In the genomic region with DNA sequence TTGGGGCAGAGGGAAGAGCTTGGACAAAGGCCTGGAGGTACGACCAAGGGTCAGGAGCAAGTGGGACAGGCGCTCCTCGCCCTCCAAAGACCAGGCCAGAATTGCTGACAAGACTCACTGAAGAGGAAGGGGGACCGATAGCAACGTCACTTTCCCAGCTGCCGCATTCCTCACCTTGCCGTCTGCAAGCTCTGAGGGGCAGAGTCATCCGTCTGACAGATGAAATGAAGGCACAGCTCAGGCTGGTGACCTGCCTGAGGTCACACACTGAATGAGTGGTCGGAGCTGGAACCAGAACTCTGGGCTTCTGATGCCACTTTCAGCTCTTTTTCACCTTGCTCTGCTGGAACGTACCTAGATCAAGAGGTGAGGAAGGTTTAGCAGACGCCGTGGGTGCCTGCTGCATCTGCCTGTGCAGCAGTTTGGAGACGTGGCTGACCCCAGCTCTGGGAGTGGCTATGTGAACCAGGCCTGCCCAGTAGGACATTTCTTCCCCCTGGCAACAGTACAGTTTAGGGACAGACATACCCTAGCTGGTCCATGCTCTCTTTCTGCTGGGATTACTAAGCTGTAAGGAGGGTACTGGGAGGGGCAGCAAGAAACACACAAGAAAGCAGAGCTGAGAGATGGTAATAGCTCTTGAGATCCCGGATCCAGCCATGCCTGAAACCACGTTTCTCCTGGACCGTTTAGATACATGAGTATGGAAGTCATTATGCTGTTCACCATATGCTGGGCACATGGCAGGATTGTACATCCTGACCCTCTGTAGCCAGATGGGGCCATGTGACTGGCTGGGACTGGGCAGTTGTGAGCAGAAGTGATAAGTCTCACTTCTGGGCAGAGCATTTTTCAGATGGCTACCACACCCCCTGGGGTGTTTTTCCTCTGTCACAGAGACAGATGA, we compare ENCODE assay signal across 16 cellular contexts. TPM values are rescaled to one million over a fixed set of nuclear protein-coding genes. Genes with fewer than 3 reads are reported as not detected.
A peak's percentile ranks its signal among the peaks of the same experiment; 100 is the strongest.
DNase-seq lines count a peak whose midpoint lies in the region; ATAC-seq, FAIRE-seq and TF ChIP-seq lines count a peak whose summit lies in the region.
"Had no signal": no experiment of that assay in that cellular context is flagged by ENCODE, and none has a peak within 500 bp of the region (broad histone marks: within the 10 kb centered on the region; RNA-seq: fewer than 3 reads in every experiment).

No MANE protein-coding gene starts in this region.

- no peaks in the 10 kb centered on the region for H3K79me2 ChIP-seq in H1 (ENCODE audit: control insufficient read depth in 1 of 2, insufficient read depth in 2 of 2, low read length in 2 of 2)

- intact Hi-C loops in CD4-positive, alpha-beta T cell (cut with DNase I, micrococcal nuclease): no loop called here

- no peak for TF ChIP-seq RAD21 in H1 (IDR thresholded peaks at IDR 0.05 in 1 of 2, conservative IDR thresholded peaks at IDR 0.05 in 1 of 2; ENCODE audit: low read depth in 2 of 2, low read length in 2 of 2)

- no peak overlapping the region for H3K4me3 Mint-ChIP-seq in CD4-positive, alpha-beta T cell
- H3K4me3 Mint-ChIP-seq in type B pancreatic cell: no peak overlapping the region
- H3K4me3 Mint-ChIP-seq: nephron had no signal

- peaks cover 33% of the 10 kb centered on the region for H3K36me3 Mint-ChIP-seq in CD4-positive, alpha-beta T cell (ENCODE audit: low read depth)
- no peaks in the 10 kb centered on the region for H3K36me3 Mint-ChIP-seq in type B pancreatic cell

- peak overlapping the region; percentile 18; the same call in 1 of the 2 replicates for H2BK15ac ChIP-seq in H1 (ENCODE audit: low read length)

- no peak for TF ChIP-seq POLR2A in H1 (IDR thresholded peaks at IDR 0.05; ENCODE audit: control extremely low read depth in 1 of 2, low read depth in 2 of 2, low read length in 2 of 2)

- peak overlapping the region; percentile 31; the same call in 1 of the 2 replicates for H2BK12ac ChIP-seq in H1 (ENCODE audit: low read depth, low read length)

- H3K14ac ChIP-seq in H1 (ENCODE audit: insufficient read length): no peak overlapping the region

- peaks cover 78% of the 10 kb centered on the region for H3K4me1 Mint-ChIP-seq in CD4-positive, alpha-beta T cell (ENCODE audit: low read depth)
- H3K4me1 Mint-ChIP-seq in type B pancreatic cell (ENCODE audit: unreplicated experiment): peaks cover 19% of the 10 kb centered on the region

- H3K27ac Mint-ChIP-seq in CD4-positive, alpha-beta T cell: peak overlapping the region; percentile 93
- no peak overlapping the region for H3K27ac Mint-ChIP-seq in type B pancreatic cell
- H3K27ac Mint-ChIP-seq: nephron had no signal

- no peak overlapping the region for H3K4ac ChIP-seq in H1 (replicated peaks; ENCODE audit: insufficient read length, low read depth, low read length)

- no peak overlapping the region for H3K18ac ChIP-seq in H1 (ENCODE audit: extremely low read depth, low read length)

- no peaks in the 10 kb centered on the region for H3K27me3 Mint-ChIP-seq in CD4-positive, alpha-beta T cell
- peaks cover 3% of the 10 kb centered on the region for H3K27me3 Mint-ChIP-seq in type B pancreatic cell

- H4K91ac ChIP-seq in H1 (replicated peaks; ENCODE audit: insufficient read length, low read length): no peak overlapping the region

- H3K56ac ChIP-seq in H1 (replicated peaks; ENCODE audit: insufficient read length, low read depth, low read length): no peak overlapping the region

- no peaks in the 10 kb centered on the region for H3K36me3 ChIP-seq in H1 (ENCODE audit: control insufficient read depth in 2 of 4, insufficient read depth in 4 of 4, low read length in 3 of 4)

- FAIRE-seq in H1 (lab: Jason Lieb, UNC): no peak

- no peak overlapping the region for H3K23ac ChIP-seq in H1 (ENCODE audit: insufficient read length)

- no peak overlapping the region for H2BK120ac ChIP-seq in H1 (replicated peaks; ENCODE audit: low read depth, low read length)

- no peak overlapping the region for H4K8ac ChIP-seq in H1 (ENCODE audit: extremely low read depth, insufficient read depth, low read length)

- no peak overlapping the region for H2AFZ ChIP-seq in H1 (ENCODE audit: low read length)

- no peak overlapping the region for H3K27ac ChIP-seq in CD4-positive, alpha-beta T cell (ENCODE audit: low read depth, low read length)
- no peak overlapping the region for H3K27ac ChIP-seq in H1 (ENCODE audit: low read depth, low read length)
- H3K27ac ChIP-seq: dorsolateral prefrontal cortex had no signal

- no peaks in the 10 kb centered on the region for H3K79me1 ChIP-seq in H1 (ENCODE audit: low read depth, low read length)

- H3K9me3 ChIP-seq in CD4-positive, alpha-beta T cell (ENCODE audit: control insufficient read depth, low read length): no peaks in the 10 kb centered on the region
- H3K9me3 ChIP-seq in H1 (ENCODE audit: insufficient read depth in 2 of 2, low read depth in 1 of 2, low read length in 1 of 2): no peaks in the 10 kb centered on the region

- ATAC-seq in CD4-positive, alpha-beta T cell (ENCODE audit: poor library complexity): no peak
- ATAC-seq in HG03565 (IDR thresholded peaks at IDR 0.05; ENCODE audit: unreplicated experiment) (no peak), HG03045 (IDR thresholded peaks at IDR 0.05; ENCODE audit: unreplicated experiment) (no peak)
- ATAC-seq: left ventricle myocardium superior had no signal

- no peaks in the 10 kb centered on the region; the same call in 1 of the 2 replicates for H3K23me2 ChIP-seq in H1 (ENCODE audit: low read depth, low read length)

- POLR2A ChIA-PET in CD4-positive, alpha-beta T cell (lab: Charles Lee): interaction anchor here (1.0 to 1.4 kb wide), 7 partner anchors 10 to 222 kb away, joined by 3 to 4 read pairs (median 4); a partner anchor contains a TSS
- POLR2A ChIA-PET in H1 (lab: Charles Lee; ENCODE audit: partially characterized antibody): no interaction called here

- H4K5ac ChIP-seq in H1 (ENCODE audit: insufficient read length, low read depth, low read length): no peak overlapping the region

- 88% methylated on average over 16 of the region's 16 CpGs; no CpG with 5 or more reads in 1 of the 2 experiments for WGBS in H1 (ENCODE audit: extremely low coverage in 1 of 2, insufficient coverage in 1 of 2, insufficient read length in 1 of 2, insufficient replicate concordance in 2 of 2, low coverage in 1 of 2, low lambda C conversion rate in 2 of 2, missing lambda C conversion rate in 1 of 2), 2 experiments

- peaks cover 0 to 2% of the 10 kb centered on the region in 2 experiments for H4K20me1 ChIP-seq in H1 (replicated peaks in 1 of 2; ENCODE audit: control insufficient read depth in 1 of 2, insufficient read depth in 2 of 2, low read length in 2 of 2)

- peak overlapping the region; percentile 10; the same call in 1 of the 2 replicates for H2AK5ac ChIP-seq in H1 (ENCODE audit: low read depth, low read length)

- H3K4me3 ChIP-seq in AG10803 (ENCODE audit: low read length) (no peak overlapping the region), H1 (ENCODE audit: extremely low read depth in 1 of 4, insufficient read depth in 2 of 4, low read depth in 3 of 4, low read length in 4 of 4) (no peak overlapping the region)
- H3K4me3 ChIP-seq: dorsolateral prefrontal cortex had no signal

- no peak overlapping the region for H3K9ac ChIP-seq in H1 (replicated peaks in 1 of 4; ENCODE audit: extremely low read depth in 1 of 4, low read depth in 3 of 4, low read length in 3 of 4)

- H2BK20ac ChIP-seq in H1 (ENCODE audit: low read length): no peak overlapping the region

- DNase-seq in AG10803 (ENCODE audit: low read depth) (peak; percentile 29), RPMI7951 (ENCODE audit: low read depth) (peak; percentile 53), H1 (ENCODE audit: low read depth in 1 of 2, low spot score in 2 of 2) (no peak), type B pancreatic cell (ENCODE audit: extremely low spot score, unreplicated experiment) (no peak)
- no peak for DNase-seq in CD4-positive, alpha-beta T cell
- no peak for DNase-seq in activated CD8-positive, alpha-beta memory T cell treated with anti-CD3 and anti-CD28 coated beads, Interleukin-2, amount 50 U/mL, for 48 hours
- DNase-seq: dorsolateral prefrontal cortex; hypothalamus; NCI-H1694 treated with DMSO at 0.1 percent for 48 hours; NCI-H526; retina; stimulated activated CD4-positive, alpha-beta T cell treated with anti-CD3 and anti-CD28 coated beads, Interleukin-4, amount 100 ng/mL, for 1 hour had no signal

- no peaks in the 10 kb centered on the region for H3K9me3 Mint-ChIP-seq in CD4-positive, alpha-beta T cell
- H3K9me3 Mint-ChIP-seq in type B pancreatic cell: no peaks in the 10 kb centered on the region

- H3K4me2 ChIP-seq in H1 (ENCODE audit: insufficient read depth in 1 of 2, low read depth in 2 of 2, low read length in 2 of 2): no peak overlapping the region

- peaks cover 0 to 2% (median 0%) of the 10 kb centered on the region in 4 experiments; a peak in 1 of 7 replicates for H3K4me1 ChIP-seq in H1 (replicated peaks in 1 of 4; ENCODE audit: control insufficient read depth in 3 of 4, insufficient read depth in 4 of 4, low read length in 3 of 4)

- no peak for TF ChIP-seq EP300 in H1 (IDR thresholded peaks at IDR 0.05; ENCODE audit: borderline replicate concordance in 1 of 2, low read depth in 2 of 2, low read length in 2 of 2)

- H2BK5ac ChIP-seq in H1 (ENCODE audit: low read depth, low read length): no peak overlapping the region

- no peaks in the 10 kb centered on the region for H3K27me3 ChIP-seq in CD4-positive, alpha-beta T cell (ENCODE audit: control insufficient read depth, insufficient read depth, low read length)
- H3K27me3 ChIP-seq in H1 (replicated peaks in 1 of 4; ENCODE audit: control insufficient read depth in 3 of 4, extremely low read depth in 1 of 4, insufficient read depth in 3 of 4, low read length in 3 of 4): no peaks in the 10 kb centered on the region; a peak in 1 of 7 replicates

- CTCF ChIA-PET in CD4-positive, alpha-beta T cell (lab: Charles Lee): interaction anchor here (0.8 to 2.3 kb wide), 3 partner anchors 78 to 274 kb away, joined by 3 to 8 read pairs (median 4); no protein-coding TSS in a partner anchor
- CTCF ChIA-PET in H1 (lab: Charles Lee; ENCODE audit: partially characterized antibody): interaction anchor here (0.6 to 2.1 kb wide), 13 partner anchors 9 to 541 kb away, joined by 3 to 7 read pairs (median 3); no protein-coding TSS in a partner anchor

- TF ChIP-seq CTCF in AG10803 (conservative IDR thresholded peaks at IDR 0.05; ENCODE audit: low read length) (no peak), H1 (IDR thresholded peaks at IDR 0.05; ENCODE audit: control extremely low read depth in 1 of 3, insufficient read depth in 1 of 3, low read depth in 1 of 3, low read length in 3 of 3) (no peak), type B pancreatic cell (conservative IDR thresholded peaks at IDR 0.05) (no peak)
- TF ChIP-seq CTCF in CD4-positive, alpha-beta T cell (IDR thresholded peaks at IDR 0.05): no peak

RNA-seq across cellular contexts. Expression of a gene that starts 50.8 kb away (rescaled TPM):
- total RNA-seq in CD4-positive, alpha-beta T cell: 10 to 100 TPM; 34.5 to 34.8 TPM
- total RNA-seq in RPMI7951 (2014; rRNA removed; shearing (Covaris generic)): 1.1 and 2.1 TPM in 2 replicates
- 0.34 TPM in 2 replicates for total RNA-seq in H1 (2021; fragmentation: NEBNext Ultra II Directional; extraction: Animal tissue kit (Norgen Biotek cat#: 25700))
- 0.70 and 0.75 TPM in 2 replicates for polyA plus RNA-seq in H1 (2011; rRNA removed)
- polyA plus RNA-seq in H1 (2011; cell fraction: cytosol; rRNA removed): 0.79 TPM
- 0.43 TPM for polyA plus RNA-seq in H1 (2011; cell fraction: nucleus; rRNA removed)
- 0.29 to 0.58 TPM (median 0.34 TPM) in 4 replicates for polyA plus RNA-seq in H1 (2012, experiment 1 of 2)
- polyA plus RNA-seq in H1 (2012, experiment 2 of 2): 0.33 TPM
- polyA plus RNA-seq in H1 (2013, experiment 1 of 2): 0.97 TPM
- polyA plus RNA-seq in H1 (2013, experiment 2 of 2): 0.96 TPM
- 1.1 and 1.9 TPM in 2 replicates for polyA minus RNA-seq in H1 (2011; rRNA and poly(A)+ RNA removed)
- polyA minus RNA-seq in H1 (2011; cell fraction: cytosol; rRNA and poly(A)+ RNA removed): not detected
- polyA minus RNA-seq in H1 (2011; cell fraction: nucleus; rRNA and poly(A)+ RNA removed): not detected
- total RNA-seq in type B pancreatic cell (ENCODE audit: low replicate concordance): 0.29 TPM in 1 of 2 replicates, not detected in the other

Comparison
In these comparisons a context has a peak if more than half of its experiments do, and no peak if none do; other contexts are left out.
1. DNase-seq: peak in AG10803 (single experiment) and RPMI7951 (single experiment); none in CD4-positive, alpha-beta T cell (0 of 10), H1 (0 of 2), activated CD8-positive, alpha-beta memory T cell treated with anti-CD3 and anti-CD28 coated beads, Interleukin-2, amount 50 U/mL, for 48 hours (single experiment) and type B pancreatic cell (single experiment).
2. RNA of a gene that starts 50.8 kb away (total RNA-seq): 34.5 to 34.8 TPM in CD4-positive, alpha-beta T cell; 1.1 to 2.1 TPM in RPMI7951, 0.34 TPM in H1 and 0.29 TPM in type B pancreatic cell; every median in the first group is over 10 times any median in the second.